Comparison of ENCODE assay signal across 20 cellular contexts in genomic region chr9:106896695-106897094, GRCh38. TPM values are rescaled to one million over a fixed set of nuclear protein-coding genes. Genes with fewer than 3 reads are reported as not detected.
"Had no signal": no experiment of that assay in that cellular context is flagged by ENCODE, and none has a peak within 500 bp of the region (broad histone marks: within the 10 kb centered on the region; RNA-seq: fewer than 3 reads in every experiment).

No MANE protein-coding gene starts in this region.

- H3K4me1 ChIP-seq: prostate gland, right lobe of liver had no signal

- DNase-seq: activated B cell treated with CpG ODN at 0.5 μM for 24 hours; activated CD4-positive, alpha-beta memory T cell treated with anti-CD3 and anti-CD28 coated beads for 36 hours; activated CD4-positive, alpha-beta T cell treated with anti-CD3 and anti-CD28 coated beads for 4 hours; activated effector memory CD4-positive, alpha-beta T cell treated with Interleukin-2 at 50 U/mL for 16 hours; activated naive CD4-positive, alpha-beta T cell treated with anti-CD3 and anti-CD28 coated beads, Interleukin-2, amount 10 ng/mL, durations not matched to agents 7 days and 5 days; activated T-cell treated with anti-CD3 and anti-CD28 coated beads, Interleukin-2, amount 50 U/mL, for 24 hours; aorta; erythroblast; head of caudate nucleus; left lung; naive B cell; right lobe of liver; stimulated activated naive B cell treated with anti-CD40 and anti-IgM and Interleukin-4, amounts not matched to agents 10 μg/mL and 1 μg/mL and 100 μg/mL, for 72 hours; T-helper 1 cell; T-helper 9 cell had no signal

- H3K27ac Mint-ChIP-seq: activated B cell treated with CpG ODN at 0.5 μM for 24 hours; activated CD4-positive, alpha-beta memory T cell treated with anti-CD3 and anti-CD28 coated beads for 36 hours; activated naive CD4-positive, alpha-beta T cell treated with anti-CD3 and anti-CD28 coated beads, Interleukin-2, amount 10 ng/mL, durations not matched to agents 7 days and 5 days; activated T-cell treated with anti-CD3 and anti-CD28 coated beads, Interleukin-2, amount 50 U/mL, for 24 hours; naive B cell; neural progenitor cell; stimulated activated naive B cell treated with anti-CD40 and anti-IgM and Interleukin-4, amounts not matched to agents 10 μg/mL and 1 μg/mL and 100 μg/mL, for 72 hours had no signal

- H3K9ac ChIP-seq: neural progenitor cell had no signal

- H3K27me3 Mint-ChIP-seq: activated B cell treated with CpG ODN at 0.5 μM for 24 hours; activated CD4-positive, alpha-beta memory T cell treated with anti-CD3 and anti-CD28 coated beads for 36 hours; activated naive CD4-positive, alpha-beta T cell treated with anti-CD3 and anti-CD28 coated beads, Interleukin-2, amount 10 ng/mL, durations not matched to agents 7 days and 5 days; activated T-cell treated with anti-CD3 and anti-CD28 coated beads, Interleukin-2, amount 50 U/mL, for 24 hours; stimulated activated naive B cell treated with anti-CD40 and anti-IgM and Interleukin-4, amounts not matched to agents 10 μg/mL and 1 μg/mL and 100 μg/mL, for 72 hours had no signal

- H3K4me3 ChIP-seq: coronary artery, left lung, neural progenitor cell, prostate gland, right lobe of liver, thoracic aorta had no signal

- H3K9me3 ChIP-seq: left lung, prostate gland, right lobe of liver, thoracic aorta had no signal

- ATAC-seq: left lung; right lobe of liver; stimulated activated naive B cell treated with anti-CD40 and anti-IgM and Interleukin-4, amounts not matched to agents 10 μg/mL and 1 μg/mL and 100 μg/mL, for 72 hours had no signal

- FAIRE-seq: frontal cortex had no signal

- H3K4me3 Mint-ChIP-seq: activated B cell treated with CpG ODN at 0.5 μM for 24 hours; activated CD4-positive, alpha-beta memory T cell treated with anti-CD3 and anti-CD28 coated beads for 36 hours; activated naive CD4-positive, alpha-beta T cell treated with anti-CD3 and anti-CD28 coated beads, Interleukin-2, amount 10 ng/mL, durations not matched to agents 7 days and 5 days; activated T-cell treated with anti-CD3 and anti-CD28 coated beads, Interleukin-2, amount 50 U/mL, for 24 hours; naive B cell; neural progenitor cell; stimulated activated naive B cell treated with anti-CD40 and anti-IgM and Interleukin-4, amounts not matched to agents 10 μg/mL and 1 μg/mL and 100 μg/mL, for 72 hours had no signal

- H2AFZ ChIP-seq: neural progenitor cell had no signal

- H3K36me3 ChIP-seq: left lung, neural progenitor cell, prostate gland, right lobe of liver, thoracic aorta had no signal

- H3K4me1 Mint-ChIP-seq: activated B cell treated with CpG ODN at 0.5 μM for 24 hours; activated naive CD4-positive, alpha-beta T cell treated with anti-CD3 and anti-CD28 coated beads, Interleukin-2, amount 10 ng/mL, durations not matched to agents 7 days and 5 days; naive B cell; stimulated activated naive B cell treated with anti-CD40 and anti-IgM and Interleukin-4, amounts not matched to agents 10 μg/mL and 1 μg/mL and 100 μg/mL, for 72 hours had no signal

- H3K27me3 ChIP-seq: left lung, neural progenitor cell, right lobe of liver had no signal

- H3K4me2 ChIP-seq: neural progenitor cell had no signal

- H3K27ac ChIP-seq: coronary artery, left lung, neural progenitor cell, prostate gland, right lobe of liver, thoracic aorta had no signal

- H3K36me3 Mint-ChIP-seq: activated CD4-positive, alpha-beta memory T cell treated with anti-CD3 and anti-CD28 coated beads for 36 hours; activated naive CD4-positive, alpha-beta T cell treated with anti-CD3 and anti-CD28 coated beads, Interleukin-2, amount 10 ng/mL, durations not matched to agents 7 days and 5 days; naive B cell; stimulated activated naive B cell treated with anti-CD40 and anti-IgM and Interleukin-4, amounts not matched to agents 10 μg/mL and 1 μg/mL and 100 μg/mL, for 72 hours had no signal

- H3K9me3 Mint-ChIP-seq: activated naive CD4-positive, alpha-beta T cell treated with anti-CD3 and anti-CD28 coated beads, Interleukin-2, amount 10 ng/mL, durations not matched to agents 7 days and 5 days had no signal

RNA-seq across cellular contexts. Expression of gene ZNF462, which starts 33.7 kb away (rescaled TPM):
- total RNA-seq: activated B cell treated with CpG ODN at 0.5 μM for 24 hours had no signal
